Comparison of ENCODE assay signal across 4 cellular contexts in the genomic region with DNA sequence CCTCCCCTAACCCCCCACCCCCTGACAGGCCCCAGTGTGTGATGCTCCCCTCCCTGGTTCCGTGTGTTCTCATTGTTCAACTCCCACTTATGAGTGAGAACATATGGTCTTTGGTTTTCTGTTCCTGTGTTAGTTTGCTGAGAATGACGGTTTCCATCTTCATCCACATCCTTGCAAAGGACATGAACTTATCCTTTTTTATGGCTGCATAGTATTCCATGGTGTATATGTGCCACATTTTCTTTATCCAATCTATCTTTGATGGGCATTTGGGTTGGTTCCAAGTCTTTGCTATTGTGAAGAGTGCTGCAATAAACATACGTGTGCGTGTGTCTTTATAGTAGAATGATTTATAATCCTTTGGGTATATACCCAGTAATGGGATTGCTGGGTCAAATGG. TPM values are rescaled to one million over a fixed set of nuclear protein-coding genes. Genes with fewer than 3 reads are reported as not detected.
"Had no signal": no experiment of that assay in that cellular context is flagged by ENCODE, and none has a peak within 500 bp of the region (broad histone marks: within the 10 kb centered on the region; RNA-seq: fewer than 3 reads in every experiment).

No MANE protein-coding gene starts in this region.

RNA-seq across cellular contexts. Expression of gene CDX4, which starts 45.3 kb away (rescaled TPM):
- total RNA-seq: LHCN-M2, M059J, MCF 10A, NCI-H460 had no signal
